In the genomic region with DNA sequence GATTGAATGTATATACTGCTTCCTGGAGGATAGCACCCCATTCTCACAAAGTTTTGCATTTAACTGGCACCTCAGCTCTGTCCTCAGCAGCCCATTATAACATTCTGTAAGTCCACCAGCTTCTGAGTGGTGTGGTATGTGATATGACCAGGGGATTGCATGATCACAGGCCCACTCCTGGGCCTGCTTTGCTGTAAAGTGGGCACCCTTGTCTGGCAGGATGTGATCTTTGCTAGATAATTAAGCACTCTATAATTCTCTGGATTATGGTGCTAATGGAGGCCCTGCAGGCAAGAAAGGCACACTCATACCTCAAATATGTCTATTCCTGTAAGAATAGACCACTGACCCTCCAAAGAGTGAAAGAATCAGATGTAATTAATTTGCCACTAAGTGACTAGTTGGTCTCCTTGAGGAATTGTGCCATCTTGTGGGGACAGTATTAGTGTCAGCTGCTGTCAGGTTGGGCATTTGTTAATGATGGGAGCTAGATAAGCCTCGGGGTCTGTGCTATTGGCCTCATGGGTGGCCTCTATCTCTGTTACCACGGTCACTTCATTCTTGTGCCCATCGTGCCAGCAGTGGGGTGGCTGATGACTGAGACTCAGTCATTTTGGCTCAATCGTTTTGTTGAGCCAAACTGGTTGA, we compare ENCODE assay signal across 9 cellular contexts. TPM values are rescaled to one million over a fixed set of nuclear protein-coding genes. Genes with fewer than 3 reads are reported as not detected.
DNase-seq lines count a peak whose midpoint lies in the region; ATAC-seq and TF ChIP-seq lines count a peak whose summit lies in the region.
"Had no signal": no experiment of that assay in that cellular context is flagged by ENCODE, and none has a peak within 500 bp of the region (broad histone marks: within the 10 kb centered on the region; RNA-seq: fewer than 3 reads in every experiment).

No MANE protein-coding gene starts in this region.

- H3K9ac ChIP-seq in adipocyte (ENCODE audit: low read length) = no peak overlapping the region

- no peaks in the 10 kb centered on the region for H3K27me3 ChIP-seq in adipocyte (replicated peaks; ENCODE audit: control insufficient read depth, insufficient read depth, low read length)

- TF ChIP-seq POLR2A in NB4 (IDR thresholded peaks at IDR 0.05; ENCODE audit: extremely low read depth, insufficient read length) = no peak

- no peaks in the 10 kb centered on the region for H3K9me3 ChIP-seq in adipocyte (ENCODE audit: control insufficient read depth, low read length)

- peak in 1 of 2 donors; percentile 4 for DNase-seq in activated T-cell treated with anti-CD3 and anti-CD28 coated beads, Interleukin-2, amount 50 U/mL, for 72 hours
- DNase-seq in activated T-cell treated with anti-CD3 and anti-CD28 coated beads, Interleukin-2, amount 50 U/mL, for 4 hours = no peak
- DNase-seq in NB4 (ENCODE audit: low read depth) (peak; percentile 61), adipocyte (ENCODE audit: low read depth) (peak; percentile 53), kidney tubule cell (ENCODE audit: low spot score) (peak; percentile 66), ureter (ENCODE audit: low spot score) (no peak), posterior cingulate gyrus (no peak)

- no peak overlapping the region for H3K27ac Mint-ChIP-seq in activated T-cell treated with anti-CD3 and anti-CD28 coated beads, Interleukin-2, amount 50 U/mL, for 72 hours

- H3K4me1 ChIP-seq in adipocyte (ENCODE audit: control insufficient read depth, insufficient read depth, low read length) = peaks cover 16% of the 10 kb centered on the region

- no peaks in the 10 kb centered on the region for H3K9me3 Mint-ChIP-seq in activated T-cell treated with anti-CD3 and anti-CD28 coated beads, Interleukin-2, amount 50 U/mL, for 72 hours
- no peaks in the 10 kb centered on the region for H3K9me3 Mint-ChIP-seq in activated T-cell treated with anti-CD3 and anti-CD28 coated beads, Interleukin-2, amount 50 U/mL, for 4 hours
- H3K9me3 Mint-ChIP-seq: activated naive CD4-positive, alpha-beta T cell treated with anti-CD3 and anti-CD28 coated beads, Interleukin-2, amount 50 U/mL, for 24 hours had no signal

- H3K27me3 Mint-ChIP-seq in activated T-cell treated with anti-CD3 and anti-CD28 coated beads, Interleukin-2, amount 50 U/mL, for 72 hours (ENCODE audit: low read depth) = peaks cover 11% of the 10 kb centered on the region
- H3K27me3 Mint-ChIP-seq in activated T-cell treated with anti-CD3 and anti-CD28 coated beads, Interleukin-2, amount 50 U/mL, for 4 hours (ENCODE audit: low read depth) = peaks cover 5% of the 10 kb centered on the region

- intact Hi-C loops in posterior cingulate gyrus (cut with DNase I) = loop anchor here (10.0 kb wide), 1 partner anchor 99 kb away; a partner anchor contains a TSS

- H3K36me3 Mint-ChIP-seq in activated T-cell treated with anti-CD3 and anti-CD28 coated beads, Interleukin-2, amount 50 U/mL, for 72 hours (ENCODE audit: insufficient read depth in 2 of 2) = no peaks in the 10 kb centered on the region
- H3K36me3 Mint-ChIP-seq in activated T-cell treated with anti-CD3 and anti-CD28 coated beads, Interleukin-2, amount 50 U/mL, for 4 hours (ENCODE audit: insufficient read depth) = no peaks in the 10 kb centered on the region
- H3K36me3 Mint-ChIP-seq: activated naive CD4-positive, alpha-beta T cell treated with anti-CD3 and anti-CD28 coated beads, Interleukin-2, amount 50 U/mL, for 24 hours had no signal

- H3K4me3 ChIP-seq in NB4 (ENCODE audit: low read depth, low read length) = no peak overlapping the region
- H3K4me3 ChIP-seq in adipocyte (ENCODE audit: low read length) = no peak overlapping the region

- peak; percentile 31 for TF ChIP-seq CTCF in NB4 (IDR thresholded peaks at IDR 0.05; ENCODE audit: low read depth, low read length)

- H3K4me1 Mint-ChIP-seq in activated T-cell treated with anti-CD3 and anti-CD28 coated beads, Interleukin-2, amount 50 U/mL, for 72 hours (ENCODE audit: low read depth) = no peaks in the 10 kb centered on the region
- no peaks in the 10 kb centered on the region for H3K4me1 Mint-ChIP-seq in activated T-cell treated with anti-CD3 and anti-CD28 coated beads, Interleukin-2, amount 50 U/mL, for 4 hours (ENCODE audit: low read depth)
- H3K4me1 Mint-ChIP-seq: activated naive CD4-positive, alpha-beta T cell treated with anti-CD3 and anti-CD28 coated beads, Interleukin-2, amount 50 U/mL, for 24 hours had no signal

- no peak overlapping the region for H3K4me3 Mint-ChIP-seq in activated T-cell treated with anti-CD3 and anti-CD28 coated beads, Interleukin-2, amount 50 U/mL, for 72 hours
- no peak overlapping the region for H3K4me3 Mint-ChIP-seq in activated T-cell treated with anti-CD3 and anti-CD28 coated beads, Interleukin-2, amount 50 U/mL, for 4 hours
- H3K4me3 Mint-ChIP-seq: activated naive CD4-positive, alpha-beta T cell treated with anti-CD3 and anti-CD28 coated beads, Interleukin-2, amount 50 U/mL, for 24 hours had no signal

- no peaks in the 10 kb centered on the region for H3K36me3 ChIP-seq in adipocyte (ENCODE audit: control insufficient read depth, insufficient read depth, low read length, severe bottlenecking)

- ATAC-seq in activated T-cell treated with anti-CD3 and anti-CD28 coated beads, Interleukin-2, amount 50 U/mL, for 72 hours (replicated peaks in 1 of 2) = peak; percentile 35 to 47
- ATAC-seq in activated T-cell treated with anti-CD3 and anti-CD28 coated beads, Interleukin-2, amount 50 U/mL, for 4 hours = no peak
- ATAC-seq in GM21825 (IDR thresholded peaks at IDR 0.05; ENCODE audit: unreplicated experiment) = peak; percentile 76

RNA-seq across cellular contexts. Expression of a gene that starts 2.2 kb away (rescaled TPM):
- total RNA-seq in activated T-cell treated with anti-CD3 and anti-CD28 coated beads, Interleukin-2, amount 50 U/mL, for 72 hours = under 1 TPM; 0.17 to 0.81 TPM
- total RNA-seq in activated T-cell treated with anti-CD3 and anti-CD28 coated beads, Interleukin-2, amount 50 U/mL, for 4 hours = under 1 TPM; 0.11 to 0.22 (median 0.20) TPM
- 21.3 TPM for total RNA-seq in ureter

RNA-seq across cellular contexts. Expression of a gene that starts 11.5 kb away (rescaled TPM):
- 10 to 100 TPM; 23.8 to 33.6 TPM for total RNA-seq in activated T-cell treated with anti-CD3 and anti-CD28 coated beads, Interleukin-2, amount 50 U/mL, for 72 hours
- total RNA-seq in activated T-cell treated with anti-CD3 and anti-CD28 coated beads, Interleukin-2, amount 50 U/mL, for 4 hours = 100 to 1,000 TPM; 104 to 131 (median 111) TPM
- 23.9 TPM for total RNA-seq in ureter

RNA-seq across cellular contexts. Expression of a gene that starts 23.7 kb away (rescaled TPM):
- under 1 TPM in 1 of 2 donors, not detected in 1; 0.99 TPM for total RNA-seq in activated T-cell treated with anti-CD3 and anti-CD28 coated beads, Interleukin-2, amount 50 U/mL, for 72 hours
- total RNA-seq in activated T-cell treated with anti-CD3 and anti-CD28 coated beads, Interleukin-2, amount 50 U/mL, for 4 hours = under 1 TPM; 0.15 to 0.27 (median 0.26) TPM
- 0.34 TPM for total RNA-seq in ureter

RNA-seq across cellular contexts. Expression of a gene that starts 43.9 kb away (rescaled TPM):
- under 1 TPM; 0.09 to 0.46 TPM for total RNA-seq in activated T-cell treated with anti-CD3 and anti-CD28 coated beads, Interleukin-2, amount 50 U/mL, for 72 hours
- under 1 TPM; 0.08 to 0.19 (median 0.11) TPM for total RNA-seq in activated T-cell treated with anti-CD3 and anti-CD28 coated beads, Interleukin-2, amount 50 U/mL, for 4 hours
- 0.65 TPM for total RNA-seq in ureter

Comparison
In these comparisons a context has a peak if more than half of its experiments do, and no peak if none do; other contexts are left out.
1. ATAC-seq: peak in activated T-cell treated with anti-CD3 and anti-CD28 coated beads, Interleukin-2, amount 50 U/mL, for 72 hours (2 of 2) and GM21825 (single experiment); none in activated T-cell treated with anti-CD3 and anti-CD28 coated beads, Interleukin-2, amount 50 U/mL, for 4 hours (0 of 2).
2. DNase-seq: peak in NB4 (single experiment), adipocyte (single experiment) and kidney tubule cell (single experiment); none in activated T-cell treated with anti-CD3 and anti-CD28 coated beads, Interleukin-2, amount 50 U/mL, for 4 hours (single experiment), ureter (single experiment) and posterior cingulate gyrus (0 of 10).
3. RNA of a gene that starts 2.2 kb away (total RNA-seq): 21.3 TPM in ureter (single experiment); 0.17 to 0.81 TPM in activated T-cell treated with anti-CD3 and anti-CD28 coated beads, Interleukin-2, amount 50 U/mL, for 72 hours and 0.11 to 0.22 TPM in activated T-cell treated with anti-CD3 and anti-CD28 coated beads, Interleukin-2, amount 50 U/mL, for 4 hours; every median in the first group is over 10 times any median in the second.